In genomic region chr2:179702912-179703311, GRCh38 we compare ENCODE assay signal across 26 cellular contexts.
"Had no signal": no experiment of that assay in that cellular context is flagged by ENCODE, and none has a peak within 500 bp of the region (broad histone marks: within the 10 kb centered on the region; RNA-seq: fewer than 3 reads in every experiment).

No MANE protein-coding gene starts in this region.

- H3K27me3 ChIP-seq: colonic mucosa, esophagus muscularis mucosa, foreskin keratinocyte, gastroesophageal sphincter, hepatocyte, neutrophil, pancreas, stomach, thyroid gland had no signal

- H3K9me3 Mint-ChIP-seq: nephron progenitor cell had no signal

- H2AFZ ChIP-seq: hepatocyte had no signal

- H3K4me1 ChIP-seq: colonic mucosa, gastroesophageal sphincter, heart left ventricle, left ventricle myocardium inferior, lower lobe of right lung, pancreas, stomach, thyroid gland had no signal

- H3K27me3 Mint-ChIP-seq: dendritic cell treated with granulocyte-macrophage colony-stimulating factor and Interleukin-4, amounts not matched to agents 40 ng/mL and 50 ng/mL, for 4 days; progenitor cell of endocrine pancreas had no signal

- H3K36me3 Mint-ChIP-seq: naive thymus-derived CD8-positive, alpha-beta T cell had no signal

- H3K36me3 ChIP-seq: colonic mucosa, esophagus muscularis mucosa, gastroesophageal sphincter, heart left ventricle, left ventricle myocardium inferior, lower lobe of right lung, neutrophil, pancreas, stomach, thyroid gland had no signal

- H3K4me1 Mint-ChIP-seq: naive thymus-derived CD8-positive, alpha-beta T cell; nephron progenitor cell had no signal

- H3K27ac ChIP-seq: colonic mucosa, esophagus muscularis mucosa, foreskin keratinocyte, gastroesophageal sphincter, heart left ventricle, hepatocyte, left ventricle myocardium inferior, lower lobe of right lung, neutrophil, pancreas, stomach, thyroid gland had no signal

- ATAC-seq: foreskin keratinocyte; gastroesophageal sphincter; heart left ventricle; left cardiac atrium; lower lobe of right lung; naive thymus-derived CD8-positive, alpha-beta T cell; pancreas; sciatic nerve had no signal

- H3K9me3 ChIP-seq: colonic mucosa, esophagus muscularis mucosa, gastroesophageal sphincter, heart left ventricle, left ventricle myocardium inferior, lower lobe of right lung, neutrophil, pancreas, stomach, thyroid gland had no signal

- H3K4me3 ChIP-seq: colonic mucosa, esophagus muscularis mucosa, gastroesophageal sphincter, heart left ventricle, hepatocyte, left ventricle myocardium inferior, lower lobe of right lung, pancreas, smooth muscle cell, stomach, thyroid gland had no signal

- H3K27ac Mint-ChIP-seq: dendritic cell treated with granulocyte-macrophage colony-stimulating factor and Interleukin-4, amounts not matched to agents 40 ng/mL and 50 ng/mL, for 4 days; naive thymus-derived CD8-positive, alpha-beta T cell; nephron progenitor cell; progenitor cell of endocrine pancreas had no signal

- DNase-seq: colonic mucosa; effector CD8-positive, alpha-beta T cell; foreskin keratinocyte; heart left ventricle; kidney; left cardiac atrium; left ventricle myocardium inferior; lower lobe of right lung; naive thymus-derived CD8-positive, alpha-beta T cell; nephron progenitor cell; pancreas; stimulated activated CD4-positive, alpha-beta T cell treated with anti-CD3 and anti-CD28 coated beads, Interleukin-12 subunit alpha, Interleukin-12 subunit beta, amount 100 ng/mL, for 4 hours; stimulated activated CD4-positive, alpha-beta T cell treated with anti-CD3 and anti-CD28 coated beads, Interleukin-1b, Interleukin-23, amount 100 ng/mL, for 48 hours; stimulated activated CD4-positive, alpha-beta T cell treated with anti-CD3 and anti-CD28 coated beads, Interleukin-4, amount 100 ng/mL, for 1 hour; stimulated activated CD8-positive, alpha-beta memory T cell treated with anti-CD3 and anti-CD28 coated beads, Interleukin-4, amount 100 ng/mL, for 48 hours; stimulated activated naive CD4-positive, alpha-beta T cell treated with Interleukin-2 at 50 U/mL for 16 hours; stomach; thyroid gland had no signal

- H3K4me3 Mint-ChIP-seq: dendritic cell treated with granulocyte-macrophage colony-stimulating factor and Interleukin-4, amounts not matched to agents 40 ng/mL and 50 ng/mL, for 4 days; naive thymus-derived CD8-positive, alpha-beta T cell; nephron progenitor cell had no signal
